ENCODE assay signal across 16 cellular contexts in the genomic region with DNA sequence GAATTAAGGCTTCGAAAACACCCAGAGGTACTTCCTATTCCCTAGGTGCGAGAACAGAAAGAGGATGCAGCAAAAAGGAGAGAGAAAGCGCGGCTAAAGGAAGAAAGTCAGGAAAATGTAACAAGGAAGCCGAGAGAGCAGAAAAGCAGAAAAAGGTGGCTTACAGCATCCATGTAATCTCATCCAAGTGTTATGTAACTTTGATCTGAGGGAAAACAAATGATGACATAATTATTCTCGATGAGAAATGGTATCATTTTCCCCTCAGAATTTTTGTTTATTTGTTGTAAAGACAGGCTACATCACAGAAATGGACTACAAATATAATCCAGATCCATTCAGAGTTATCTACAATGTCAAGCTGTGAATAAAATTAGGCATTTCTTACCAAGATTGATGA.
DNase-seq lines count a peak whose midpoint lies in the region; ATAC-seq, FAIRE-seq and TF ChIP-seq lines count a peak whose summit lies in the region.
"Had no signal": no experiment of that assay in that cellular context is flagged by ENCODE, and none has a peak within 500 bp of the region (broad histone marks: within the 10 kb centered on the region; RNA-seq: fewer than 3 reads in every experiment).

No MANE protein-coding gene starts in this region.

- no peak for ATAC-seq in activated T-cell treated with anti-CD3 and anti-CD28 coated beads, Interleukin-2, amount 50 U/mL, for 72 hours (replicated peaks in 1 of 2)
- ATAC-seq in HepG2, result no peak
- ATAC-seq: GM12878 had no signal

- no peaks in the 10 kb centered on the region for H4K20me1 ChIP-seq in HepG2 (ENCODE audit: insufficient read depth, low read length)

- no peak overlapping the region for H3K9ac ChIP-seq in HepG2 (ENCODE audit: insufficient read depth, low read depth, low read length)
- H3K9ac ChIP-seq: BLaER1 treated with 17β-estradiol and CSF1 and Interleukin-3, amounts not matched to agents 10 nM and 100 nM had no signal

- POLR2A ChIA-PET in HepG2 (lab: Yijun Ruan, JAX), result no interaction called here

- WGBS in HepG2 (ENCODE audit: low lambda C conversion rate), result 89% methylated on average over 6 of the region's 6 CpGs

- DNase-seq in activated T-cell treated with anti-CD3 and anti-CD28 coated beads, Interleukin-2, amount 50 U/mL, for 72 hours, result no peak
- DNase-seq in activated T-cell treated with anti-CD3 and anti-CD28 coated beads, Interleukin-2, amount 50 U/mL, for 48 hours, result no peak
- DNase-seq in cerebellar cortex (ENCODE audit: low spot score), result peak; percentile 49
- DNase-seq in HepG2 (ENCODE audit: low spot score), result no peak
- no peak for DNase-seq in BE2C
- no peak for DNase-seq in erythroblast (lab: John Stamatoyannopoulos, UW)
- DNase-seq in KBM-7, result no peak
- DNase-seq: AML-193; CD4-positive, alpha-beta T cell; DMS79; HCEC 1CT had no signal

- intact Hi-C loops in HepG2 (cut with micrococcal nuclease; ENCODE audit: unreplicated experiment), result no loop called here

- in situ Hi-C loops in HepG2 (cut with HindIII; ENCODE audit: extremely low pct_ligation_motif_present, low pct_unique_long_range_greater_than_20kb), result no loop called here
- in situ Hi-C loops in KBM-7 (cut with MboI; ENCODE audit: low pct_unique_long_range_greater_than_20kb, low sequenced_read_pairs), result no loop called here

- TF ChIP-seq EP300 in HepG2 (IDR thresholded peaks at IDR 0.05; ENCODE audit: low read depth in 2 of 2, low read length in 2 of 2) (no peak), HepG2 (CRISPR knock-in tag; IDR thresholded peaks at IDR 0.05; ENCODE audit: borderline replicate concordance) (no peak)

- TF ChIP-seq RAD21 in HepG2 (CRISPR knock-in tag; IDR thresholded peaks at IDR 0.05), result no peak

- H3K36me3 Mint-ChIP-seq in activated T-cell treated with anti-CD3 and anti-CD28 coated beads, Interleukin-2, amount 50 U/mL, for 72 hours (ENCODE audit: insufficient read depth in 2 of 2), result no peaks in the 10 kb centered on the region

- H3K27ac ChIP-seq in HepG2 (ENCODE audit: extremely low read length, insufficient read depth, low read length), result no peak overlapping the region
- peak overlapping the region; percentile 64 for H3K27ac ChIP-seq in temporal lobe (ENCODE audit: low read depth, low read length)
- H3K27ac ChIP-seq: 22Rv1; BLaER1 treated with 17β-estradiol and CSF1 and Interleukin-3, amounts not matched to agents 10 nM and 100 nM had no signal

- H3K4me1 Mint-ChIP-seq in activated T-cell treated with anti-CD3 and anti-CD28 coated beads, Interleukin-2, amount 50 U/mL, for 72 hours (ENCODE audit: low read depth), result peaks cover 24% of the 10 kb centered on the region

- TF ChIP-seq POLR2A in HepG2 (IDR thresholded peaks at IDR 0.05; ENCODE audit: insufficient read depth in 1 of 2, low read depth in 2 of 2, low read length in 2 of 2) (no peak), erythroblast (IDR thresholded peaks at IDR 0.05; ENCODE audit: low read length) (no peak)

- no peaks in the 10 kb centered on the region for H3K9me3 Mint-ChIP-seq in activated T-cell treated with anti-CD3 and anti-CD28 coated beads, Interleukin-2, amount 50 U/mL, for 72 hours
- H3K9me3 Mint-ChIP-seq: CD4-positive, alpha-beta T cell had no signal

- no peak overlapping the region for H2AFZ ChIP-seq in HepG2 (ENCODE audit: low read length)

- no peak overlapping the region for H3K4me2 ChIP-seq in HepG2 (ENCODE audit: low read depth, low read length)

- no peaks in the 10 kb centered on the region for H3K79me2 ChIP-seq in HepG2 (ENCODE audit: insufficient read depth, low read length)

- H3K4me3 Mint-ChIP-seq in activated T-cell treated with anti-CD3 and anti-CD28 coated beads, Interleukin-2, amount 50 U/mL, for 72 hours, result no peak overlapping the region
- H3K4me3 Mint-ChIP-seq: CD4-positive, alpha-beta T cell had no signal

- peak overlapping the region; percentile 83 for H3K27ac Mint-ChIP-seq in activated T-cell treated with anti-CD3 and anti-CD28 coated beads, Interleukin-2, amount 50 U/mL, for 72 hours
- H3K27ac Mint-ChIP-seq: CD4-positive, alpha-beta T cell had no signal

- no peak for TF ChIP-seq CTCF in HepG2 (CRISPR knock-in tag; IDR thresholded peaks at IDR 0.05)
- TF ChIP-seq CTCF in BE2C (IDR thresholded peaks at IDR 0.05; ENCODE audit: low read depth, low read length), result no peak

- no peaks in the 10 kb centered on the region for H3K27me3 Mint-ChIP-seq in activated T-cell treated with anti-CD3 and anti-CD28 coated beads, Interleukin-2, amount 50 U/mL, for 72 hours (ENCODE audit: low read depth)
- H3K27me3 Mint-ChIP-seq: CD4-positive, alpha-beta T cell had no signal

- H3K36me3 ChIP-seq in HepG2 (replicated peaks in 1 of 2; ENCODE audit: control insufficient read depth in 1 of 2, insufficient read depth in 2 of 2, low read length in 2 of 2) (no peaks in the 10 kb centered on the region; a peak in 3 of 5 replicates), BE2C (no peaks in the 10 kb centered on the region)

- H3K4me3 ChIP-seq in HepG2 (replicated peaks in 1 of 3; ENCODE audit: insufficient read depth in 1 of 3, low read depth in 2 of 3, low read length in 3 of 3) (no peak overlapping the region), BE2C (ENCODE audit: low read depth, low read length) (no peak overlapping the region)
- H3K4me3 ChIP-seq: BLaER1 treated with 17β-estradiol and CSF1 and Interleukin-3, amounts not matched to agents 10 nM and 100 nM; GM12878 had no signal

- H3K27me3 ChIP-seq in HepG2 (ENCODE audit: control insufficient read depth in 1 of 2, insufficient read depth in 2 of 2, low read length in 2 of 2), result no peaks in the 10 kb centered on the region
- H3K27me3 ChIP-seq in BE2C, result no peaks in the 10 kb centered on the region
- H3K27me3 ChIP-seq: BLaER1 treated with 17β-estradiol and CSF1 and Interleukin-3, amounts not matched to agents 10 nM and 100 nM had no signal

- H3K9me3 ChIP-seq in HepG2 (ENCODE audit: low read length), result no peaks in the 10 kb centered on the region
- H3K9me3 ChIP-seq in BE2C, result no peaks in the 10 kb centered on the region
- H3K9me3 ChIP-seq: BLaER1 treated with 17β-estradiol and CSF1 and Interleukin-3, amounts not matched to agents 10 nM and 100 nM had no signal

- CTCF ChIA-PET in HepG2 (lab: Yijun Ruan, JAX; ENCODE audit: low intra/inter-chr PET ratio, low total read pairs), result no interaction called here

- H3K4me1 ChIP-seq in HepG2 (ENCODE audit: insufficient read depth, low read length) (peaks cover 10% of the 10 kb centered on the region), BE2C (no peaks in the 10 kb centered on the region)

- BruUV-seq in HepG2 (replicated peaks; lab: Mats Ljungman, UMichigan), result no TSS peak

- no peak for FAIRE-seq in HepG2 (lab: Jason Lieb, UNC)
- FAIRE-seq: GM12878, GM18507 had no signal

TF ChIP-seq in HepG2, 621 proteins besides CTCF, POLR2A, EP300 and RAD21:
- TF ChIP-seq NFKBIZ (CRISPR knock-in tag; IDR thresholded peaks at IDR 0.05) (no peak), ATF7 (IDR thresholded peaks at IDR 0.05) (peak; percentile 51; the same call in 1 of the 2 replicates), ATF7 (CRISPR knock-in tag; IDR thresholded peaks at IDR 0.05) (no peak), ZNF337 (CRISPR knock-in tag; IDR thresholded peaks at IDR 0.05; ENCODE audit: borderline replicate concordance, low read depth) (no peak)
- TF ChIP-seq, protein P1, sequence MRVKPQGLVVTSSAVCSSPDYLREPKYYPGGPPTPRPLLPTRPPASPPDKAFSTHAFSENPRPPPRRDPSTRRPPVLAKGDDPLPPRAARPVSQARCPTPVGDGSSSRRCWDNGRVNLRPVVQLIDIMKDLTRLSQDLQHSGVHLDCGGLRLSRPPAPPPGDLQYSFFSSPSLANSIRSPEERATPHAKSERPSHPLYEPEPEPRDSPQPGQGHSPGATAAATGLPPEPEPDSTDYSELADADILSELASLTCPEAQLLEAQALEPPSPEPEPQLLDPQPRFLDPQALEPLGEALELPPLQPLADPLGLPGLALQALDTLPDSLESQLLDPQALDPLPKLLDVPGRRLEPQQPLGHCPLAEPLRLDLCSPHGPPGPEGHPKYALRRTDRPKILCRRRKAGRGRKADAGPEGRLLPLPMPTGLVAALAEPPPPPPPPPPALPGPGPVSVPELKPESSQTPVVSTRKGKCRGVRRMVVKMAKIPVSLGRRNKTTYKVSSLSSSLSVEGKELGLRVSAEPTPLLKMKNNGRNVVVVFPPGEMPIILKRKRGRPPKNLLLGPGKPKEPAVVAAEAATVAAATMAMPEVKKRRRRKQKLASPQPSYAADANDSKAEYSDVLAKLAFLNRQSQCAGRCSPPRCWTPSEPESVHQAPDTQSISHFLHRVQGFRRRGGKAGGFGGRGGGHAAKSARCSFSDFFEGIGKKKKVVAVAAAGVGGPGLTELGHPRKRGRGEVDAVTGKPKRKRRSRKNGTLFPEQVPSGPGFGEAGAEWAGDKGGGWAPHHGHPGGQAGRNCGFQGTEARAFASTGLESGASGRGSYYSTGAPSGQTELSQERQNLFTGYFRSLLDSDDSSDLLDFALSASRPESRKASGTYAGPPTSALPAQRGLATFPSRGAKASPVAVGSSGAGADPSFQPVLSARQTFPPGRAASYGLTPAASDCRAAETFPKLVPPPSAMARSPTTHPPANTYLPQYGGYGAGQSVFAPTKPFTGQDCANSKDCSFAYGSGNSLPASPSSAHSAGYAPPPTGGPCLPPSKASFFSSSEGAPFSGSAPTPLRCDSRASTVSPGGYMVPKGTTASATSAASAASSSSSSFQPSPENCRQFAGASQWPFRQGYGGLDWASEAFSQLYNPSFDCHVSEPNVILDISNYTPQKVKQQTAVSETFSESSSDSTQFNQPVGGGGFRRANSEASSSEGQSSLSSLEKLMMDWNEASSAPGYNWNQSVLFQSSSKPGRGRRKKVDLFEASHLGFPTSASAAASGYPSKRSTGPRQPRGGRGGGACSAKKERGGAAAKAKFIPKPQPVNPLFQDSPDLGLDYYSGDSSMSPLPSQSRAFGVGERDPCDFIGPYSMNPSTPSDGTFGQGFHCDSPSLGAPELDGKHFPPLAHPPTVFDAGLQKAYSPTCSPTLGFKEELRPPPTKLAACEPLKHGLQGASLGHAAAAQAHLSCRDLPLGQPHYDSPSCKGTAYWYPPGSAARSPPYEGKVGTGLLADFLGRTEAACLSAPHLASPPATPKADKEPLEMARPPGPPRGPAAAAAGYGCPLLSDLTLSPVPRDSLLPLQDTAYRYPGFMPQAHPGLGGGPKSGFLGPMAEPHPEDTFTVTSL (CRISPR knock-in tag; IDR thresholded peaks at IDR 0.05; ENCODE audit: borderline replicate concordance), result no peak
